In genomic region chr6:87078983-87079616, GRCh38 we compare ENCODE assay signal across 8 cellular contexts. TPM values are rescaled to one million over a fixed set of nuclear protein-coding genes. Genes with fewer than 3 reads are reported as not detected.
DNase-seq lines count a peak whose midpoint lies in the region; ATAC-seq and TF ChIP-seq lines count a peak whose summit lies in the region.

No MANE protein-coding gene starts in this region.

- no peaks in the 10 kb centered on the region for H3K9me3 ChIP-seq in SJSA1 (replicated peaks)
- H3K9me3 ChIP-seq in prostate gland, result no peaks in the 10 kb centered on the region

- H3K27me3 Mint-ChIP-seq in Calu3 (ENCODE audit: unreplicated experiment), result peaks cover 41% of the 10 kb centered on the region
- peaks cover 24% of the 10 kb centered on the region for H3K27me3 Mint-ChIP-seq in activated naive CD4-positive, alpha-beta T cell treated with anti-CD3 and anti-CD28 coated beads for 36 hours (ENCODE audit: low read depth)

- WGBS in prostate gland, result 51% methylated on average over 8 of the region's 8 CpGs

- H3K9me3 Mint-ChIP-seq in Calu3 (ENCODE audit: low read depth, unreplicated experiment), result no peaks in the 10 kb centered on the region
- no peaks in the 10 kb centered on the region for H3K9me3 Mint-ChIP-seq in activated naive CD4-positive, alpha-beta T cell treated with anti-CD3 and anti-CD28 coated beads for 36 hours

- peak; percentile 83 for DNase-seq in Calu3
- peak; percentile 39 to 76 for DNase-seq in SJSA1 (ENCODE audit: low read depth in 1 of 2, low spot score in 2 of 2)
- DNase-seq in activated naive CD4-positive, alpha-beta T cell treated with anti-CD3 and anti-CD28 coated beads for 36 hours, result peak; percentile 69
- peak; percentile 8 to 92 (median 76) for DNase-seq in head of caudate nucleus
- peak; percentile 11 for DNase-seq in prostate gland (ENCODE audit: low spot score)
- DNase-seq in mesenteric fat pad (ENCODE audit: low spot score), result no peak

- no peak overlapping the region for H3K4me3 Mint-ChIP-seq in Calu3 (ENCODE audit: low read depth, unreplicated experiment)
- H3K4me3 Mint-ChIP-seq in activated naive CD4-positive, alpha-beta T cell treated with anti-CD3 and anti-CD28 coated beads for 36 hours, result no peak overlapping the region

- no peaks in the 10 kb centered on the region; the same call in 1 of the 2 replicates for H3K27me3 ChIP-seq in SJSA1 (replicated peaks)
- no peaks in the 10 kb centered on the region for H3K27me3 ChIP-seq in prostate gland (replicated peaks; ENCODE audit: insufficient read depth)

- no peak for TF ChIP-seq POLR2A in prostate gland (IDR thresholded peaks at IDR 0.05)

- no peaks in the 10 kb centered on the region for H3K36me3 Mint-ChIP-seq in Calu3 (ENCODE audit: insufficient read depth, unreplicated experiment)
- no peaks in the 10 kb centered on the region for H3K36me3 Mint-ChIP-seq in activated naive CD4-positive, alpha-beta T cell treated with anti-CD3 and anti-CD28 coated beads for 36 hours (ENCODE audit: low read depth)

- H3K27ac Mint-ChIP-seq in Calu3 (ENCODE audit: unreplicated experiment), result no peak overlapping the region
- no peak overlapping the region for H3K27ac Mint-ChIP-seq in activated naive CD4-positive, alpha-beta T cell treated with anti-CD3 and anti-CD28 coated beads for 36 hours

- no peak overlapping the region for H3K27ac ChIP-seq in SJSA1
- no peak overlapping the region for H3K27ac ChIP-seq in prostate gland

- H3K36me3 ChIP-seq in SJSA1 (no peaks in the 10 kb centered on the region), prostate gland (no peaks in the 10 kb centered on the region)

- TF ChIP-seq RAD21 in Ishikawa (IDR thresholded peaks at IDR 0.05; ENCODE audit: low read depth), result peak; percentile 56

- BruUV-seq in Calu3 (replicated peaks; lab: Mats Ljungman, UMichigan), result no TSS peak

- peak; percentile 87 for ATAC-seq in GM21367 (IDR thresholded peaks at IDR 0.05; ENCODE audit: unreplicated experiment)

- TF ChIP-seq EP300 in Ishikawa (IDR thresholded peaks at IDR 0.05; ENCODE audit: borderline replicate concordance), result no peak

- H3K4me1 ChIP-seq in SJSA1 (replicated peaks) (no peaks in the 10 kb centered on the region), prostate gland (replicated peaks) (no peaks in the 10 kb centered on the region)

- intact Hi-C loops in Calu3 (cut with micrococcal nuclease; ENCODE audit: unreplicated experiment), result loop anchor here (10.0 kb wide), 1 partner anchor 56 kb away; no protein-coding TSS in a partner anchor
- intact Hi-C loops in activated naive CD4-positive, alpha-beta T cell treated with anti-CD3 and anti-CD28 coated beads for 36 hours (cut with micrococcal nuclease), result loop anchor here (10.0 kb wide), 1 partner anchor 156 kb away; no protein-coding TSS in a partner anchor
- intact Hi-C loops in head of caudate nucleus (cut with DNase I), result no loop called here
- intact Hi-C loops in prostate gland (cut with DNase I), result no loop called here

- H3K4me1 Mint-ChIP-seq in Calu3 (ENCODE audit: low read depth, unreplicated experiment), result peaks cover 11% of the 10 kb centered on the region
- H3K4me1 Mint-ChIP-seq in activated naive CD4-positive, alpha-beta T cell treated with anti-CD3 and anti-CD28 coated beads for 36 hours (ENCODE audit: low read depth), result no peaks in the 10 kb centered on the region

- no peak overlapping the region for H3K4me3 ChIP-seq in SJSA1
- no peak overlapping the region for H3K4me3 ChIP-seq in prostate gland

- CTCF ChIA-PET in Calu3 (lab: Charles Lee), result interaction anchor here (1.1 to 1.7 kb wide), 5 partner anchors 9 to 329 kb away, joined by 3 to 12 read pairs (median 4); partner anchors contain the start of gene CFAP206
- CTCF ChIA-PET in activated naive CD4-positive, alpha-beta T cell treated with anti-CD3 and anti-CD28 coated beads for 36 hours (lab: Charles Lee), result interaction anchor here (0.5 to 4.1 kb wide), 23 partner anchors 9 to 833 kb away, joined by 3 to 46 read pairs (median 4); partner anchors contain the start of gene CGA

- peak; percentile 87 for TF ChIP-seq CTCF in Calu3 (IDR thresholded peaks at IDR 0.05; ENCODE audit: unreplicated experiment)
- TF ChIP-seq CTCF in prostate gland (IDR thresholded peaks at IDR 0.05), result peak in 3 of 4 experiments; percentile 5 to 29 (median 20)

TF ChIP-seq in Ishikawa, 13 proteins besides CTCF, POLR2A, EP300 and RAD21:
- TF ChIP-seq EGR1 (IDR thresholded peaks at IDR 0.05) (no peak), FOXM1 (IDR thresholded peaks at IDR 0.05; ENCODE audit: borderline replicate concordance, low read depth) (no peak), CREB1 (IDR thresholded peaks at IDR 0.05; ENCODE audit: low read depth) (no peak), MAX (IDR thresholded peaks at IDR 0.05) (no peak), NFIC (IDR thresholded peaks at IDR 0.05) (no peak), REST (IDR thresholded peaks at IDR 0.05; ENCODE audit: low read depth) (no peak)
TF ChIP-seq in Ishikawa: peak in this region for 0.

RNA-seq across cellular contexts. Expression of gene CGA, which starts 15.8 kb away (rescaled TPM):
- not detected in 2 replicates for total RNA-seq in Calu3 (2022)
- not detected in 2 replicates for total RNA-seq in SJSA1 (2014; rRNA removed; shearing (Covaris generic))
- total RNA-seq in activated naive CD4-positive, alpha-beta T cell treated with anti-CD3 and anti-CD28 coated beads for 36 hours, result not detected
- total RNA-seq in prostate gland, result 1 to 10 TPM in 1 of 2 donors, not detected in 1; 2.2 TPM
- not detected for total RNA-seq in mesenteric fat pad

Comparison
In these comparisons a context has a peak if more than half of its experiments do, and no peak if none do; other contexts are left out.
1. intact Hi-C loops: an anchor here in Calu3 (10.0 kb wide) and activated naive CD4-positive, alpha-beta T cell treated with anti-CD3 and anti-CD28 coated beads for 36 hours (10.0 kb wide); none called in head of caudate nucleus and prostate gland.